Comparison of ENCODE assay signal across 1 cellular context in genomic region chr5:32991416-32991805, GRCh38.
TF ChIP-seq lines count a peak whose summit lies in the region.

No MANE protein-coding gene starts in this region.

TF ChIP-seq in GM23338, 12 proteins besides CTCF, POLR2A, EP300 and RAD21 (continued from another document):
- TF ChIP-seq EZH2 (IDR thresholded peaks at IDR 0.05; ENCODE audit: low read depth, unreplicated experiment) (no peak), POLR2AphosphoS5 (IDR thresholded peaks at IDR 0.05; ENCODE audit: low read depth) (no peak), STAT1 (IDR thresholded peaks at IDR 0.05; ENCODE audit: unreplicated experiment) (no peak), REST (IDR thresholded peaks at IDR 0.05; ENCODE audit: unreplicated experiment) (no peak), CREB1 (CRISPR knock-in tag; IDR thresholded peaks at IDR 0.05; ENCODE audit: low read depth) (no peak), NANOG (IDR thresholded peaks at IDR 0.05; ENCODE audit: borderline replicate concordance) (no peak)
